25 cellular contexts compared by ENCODE assay signal in the genomic region with DNA sequence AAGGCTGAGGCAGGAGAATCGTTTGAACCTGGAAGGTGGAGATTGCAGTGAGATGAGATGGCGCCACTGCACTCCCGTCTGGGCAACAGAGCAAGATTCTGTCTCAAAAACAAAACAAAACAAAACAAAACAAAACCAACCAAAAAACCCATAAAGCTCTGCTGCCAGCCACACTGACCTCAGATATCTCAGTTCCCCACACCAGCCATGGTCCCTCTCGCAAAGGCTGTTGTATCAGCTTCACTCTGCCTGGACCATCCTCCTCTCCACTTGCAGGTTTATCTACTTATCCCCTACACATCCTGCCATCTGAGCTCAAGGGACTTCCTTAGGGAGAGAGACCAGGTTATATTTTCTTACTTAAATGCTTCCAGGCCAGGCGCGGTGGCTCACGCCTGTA.
"Had no signal": no experiment of that assay in that cellular context is flagged by ENCODE, and none has a peak within 500 bp of the region (broad histone marks: within the 10 kb centered on the region; RNA-seq: fewer than 3 reads in every experiment).

No MANE protein-coding gene starts in this region.

- H3K36me3 Mint-ChIP-seq: memory B cell; natural killer cell treated with Interleukin-12 subunit alpha and Interleukin-12 subunit beta and Interleukin-15 and Interleukin-18, amount 100 ng/mL, for 72 hours; stimulated activated effector memory CD8-positive, alpha-beta T cell treated with anti-CD3 and anti-CD28 coated beads, Interleukin-12 subunit alpha, Interleukin-12 subunit beta, amount 100 ng/mL, for 72 hours had no signal

- DNase-seq: colonic mucosa; dermis blood vessel endothelial cell; endodermal cell; foreskin melanocyte; head of caudate nucleus; kidney; left cardiac atrium; left ventricle myocardium inferior; lower lobe of right lung; midbrain; posterior cingulate gyrus; stimulated activated CD4-positive, alpha-beta T cell treated with anti-CD3 and anti-CD28 coated beads, Interleukin-4, amount 100 ng/mL, for 1 hour; stimulated activated CD8-positive, alpha-beta memory T cell treated with anti-CD3 and anti-CD28 coated beads, Interleukin-4, amount 100 ng/mL, for 48 hours; stimulated activated naive CD8-positive, alpha-beta T cell treated with anti-CD3 and anti-CD28 coated beads, Interleukin-15, amount 100 ng/mL, for 72 hours; testis; upper lobe of right lung had no signal

- H3K27ac Mint-ChIP-seq: endodermal cell; memory B cell; natural killer cell treated with Interleukin-12 subunit alpha and Interleukin-12 subunit beta and Interleukin-15 and Interleukin-18, amount 100 ng/mL, for 72 hours; stimulated activated effector memory CD8-positive, alpha-beta T cell treated with anti-CD3 and anti-CD28 coated beads, Interleukin-12 subunit alpha, Interleukin-12 subunit beta, amount 100 ng/mL, for 72 hours had no signal

- H3K4me1 ChIP-seq: colonic mucosa, upper lobe of right lung had no signal

- ATAC-seq: left cardiac atrium; lower lobe of right lung; natural killer cell treated with Interleukin-12 subunit alpha and Interleukin-12 subunit beta and Interleukin-15 and Interleukin-18, amount 100 ng/mL, for 72 hours; stimulated activated effector memory CD8-positive, alpha-beta T cell treated with anti-CD3 and anti-CD28 coated beads, Interleukin-12 subunit alpha, Interleukin-12 subunit beta, amount 100 ng/mL, for 72 hours; stimulated activated naive CD8-positive, alpha-beta T cell treated with anti-CD3 and anti-CD28 coated beads, Interleukin-15, amount 100 ng/mL, for 72 hours; upper lobe of right lung had no signal

- H3K4me3 Mint-ChIP-seq: endodermal cell; memory B cell; natural killer cell treated with Interleukin-12 subunit alpha and Interleukin-12 subunit beta and Interleukin-15 and Interleukin-18, amount 100 ng/mL, for 72 hours; stimulated activated effector memory CD8-positive, alpha-beta T cell treated with anti-CD3 and anti-CD28 coated beads, Interleukin-12 subunit alpha, Interleukin-12 subunit beta, amount 100 ng/mL, for 72 hours; stimulated activated naive CD8-positive, alpha-beta T cell treated with anti-CD3 and anti-CD28 coated beads, Interleukin-15, amount 100 ng/mL, for 72 hours had no signal

- H3K27me3 ChIP-seq: colonic mucosa, hepatocyte, neutrophil, right atrium auricular region, testis, tibial nerve, upper lobe of right lung, vagina had no signal

- H3K79me2 ChIP-seq: hepatocyte had no signal

- H3K4me3 ChIP-seq: colonic mucosa, hepatocyte, left ventricle myocardium inferior, lower lobe of right lung, right atrium auricular region, smooth muscle cell, testis, tibial nerve, upper lobe of right lung, vagina had no signal

- H3K27ac ChIP-seq: colonic mucosa, hepatocyte, left ventricle myocardium inferior, lower lobe of right lung, neutrophil, right atrium auricular region, testis, tibial nerve, upper lobe of right lung, vagina had no signal

- H3K4me1 Mint-ChIP-seq: stimulated activated naive CD8-positive, alpha-beta T cell treated with anti-CD3 and anti-CD28 coated beads, Interleukin-15, amount 100 ng/mL, for 72 hours had no signal

- H2AFZ ChIP-seq: hepatocyte had no signal

- H3K9me3 ChIP-seq: colonic mucosa, left ventricle myocardium inferior, lower lobe of right lung, neutrophil, right atrium auricular region, testis, tibial nerve, upper lobe of right lung, vagina had no signal

- H3K36me3 ChIP-seq: colonic mucosa, lower lobe of right lung, neutrophil, right atrium auricular region, upper lobe of right lung, vagina had no signal

- H3K9me3 Mint-ChIP-seq: endodermal cell; memory B cell; natural killer cell treated with Interleukin-12 subunit alpha and Interleukin-12 subunit beta and Interleukin-15 and Interleukin-18, amount 100 ng/mL, for 72 hours; stimulated activated effector memory CD8-positive, alpha-beta T cell treated with anti-CD3 and anti-CD28 coated beads, Interleukin-12 subunit alpha, Interleukin-12 subunit beta, amount 100 ng/mL, for 72 hours; stimulated activated naive CD8-positive, alpha-beta T cell treated with anti-CD3 and anti-CD28 coated beads, Interleukin-15, amount 100 ng/mL, for 72 hours had no signal

- H3K4me2 ChIP-seq: hepatocyte, smooth muscle cell had no signal
